In the genomic region with DNA sequence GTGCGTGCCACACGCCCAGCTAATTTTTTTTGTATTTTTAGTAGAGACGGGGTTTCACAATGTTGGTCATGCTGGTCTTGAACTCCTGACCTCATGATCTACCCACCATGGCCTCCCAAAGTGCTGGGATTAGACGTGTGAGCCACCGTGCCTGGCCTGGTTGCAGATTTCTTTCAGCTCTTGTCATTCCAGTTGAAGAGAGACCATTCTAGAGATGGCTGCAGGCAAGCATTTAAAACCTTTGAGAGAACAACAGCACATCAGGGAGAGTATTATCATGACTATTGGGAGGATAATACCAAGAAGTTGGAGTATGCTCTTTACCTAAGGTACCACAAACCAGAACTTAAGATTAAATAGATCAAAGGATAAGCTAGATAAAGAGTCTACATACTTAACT, we compare ENCODE assay signal across 39 cellular contexts. TPM values are rescaled to one million over a fixed set of nuclear protein-coding genes. Genes with fewer than 3 reads are reported as not detected.
"Had no signal": no experiment of that assay in that cellular context is flagged by ENCODE, and none has a peak within 500 bp of the region (broad histone marks: within the 10 kb centered on the region; RNA-seq: fewer than 3 reads in every experiment).

No MANE protein-coding gene starts in this region.

- H3K27me3 ChIP-seq: adrenal gland, body of pancreas, brain microvascular endothelial cell, breast epithelium had no signal

- H3K4me3 Mint-ChIP-seq: activated CD4-positive, alpha-beta memory T cell treated with anti-CD3 and anti-CD28 coated beads, Interleukin-2, amount 10 ng/mL, durations not matched to agents 7 days and 5 days; activated CD4-positive, alpha-beta T cell treated with anti-CD3 and anti-CD28 coated beads for 36 hours; activated CD4-positive, alpha-beta T cell treated with anti-CD3 and anti-CD28 coated beads, Interleukin-2, amount 10 ng/mL, durations not matched to agents 7 days and 5 days; activated CD8-positive, alpha-beta memory T cell treated with anti-CD3 and anti-CD28 coated beads, Interleukin-2, amount 10 ng/mL, durations not matched to agents 7 days and 5 days; activated CD8-positive, alpha-beta T cell treated with anti-CD3 and anti-CD28 coated beads, Interleukin-2, amount 10 ng/mL, durations not matched to agents 7 days and 5 days; activated naive CD4-positive, alpha-beta T cell treated with anti-CD3 and anti-CD28 coated beads for 36 hours; activated naive CD8-positive, alpha-beta T cell treated with anti-CD3 and anti-CD28 coated beads for 36 hours; activated T-cell treated with anti-CD3 and anti-CD28 coated beads, Interleukin-2, amount 50 U/mL, for 24 hours; activated T-helper 17 cell treated with anti-CD3 and anti-CD28 coated beads, Interleukin-2, amount 50 U/mL, for 72 hours; T-helper 1 cell treated with Interleukin-12 subunit alpha and Interleukin-12 subunit beta and Interleukin-4 antibody, amounts not matched to agents 30 μg/mL and 1 μg/mL, for 36 hours; T-helper 2 cell treated with Interferon-gamma antibody and Interleukin-4, amounts not matched to agents 5 μg/mL and 100 μg/mL, for 36 hours had no signal

- FAIRE-seq: astrocyte, colon, TTC549 had no signal

- H3K36me3 Mint-ChIP-seq: activated CD8-positive, alpha-beta memory T cell treated with anti-CD3 and anti-CD28 coated beads, Interleukin-2, amount 10 ng/mL, durations not matched to agents 7 days and 5 days; activated naive CD8-positive, alpha-beta T cell treated with anti-CD3 and anti-CD28 coated beads for 36 hours had no signal

- DNase-seq: activated CD4-positive, alpha-beta memory T cell treated with anti-CD3 and anti-CD28 coated beads, Interleukin-2, amount 10 ng/mL, durations not matched to agents 7 days and 5 days; activated CD4-positive, alpha-beta T cell treated with anti-CD3 and anti-CD28 coated beads for 1 hour; activated CD4-positive, alpha-beta T cell treated with anti-CD3 and anti-CD28 coated beads for 36 hours; activated CD4-positive, alpha-beta T cell treated with anti-CD3 and anti-CD28 coated beads for 48 hours; activated CD4-positive, alpha-beta T cell treated with anti-CD3 and anti-CD28 coated beads, Interleukin-2, amount 10 ng/mL, durations not matched to agents 7 days and 5 days; activated CD4-positive, alpha-beta T cell treated with anti-CD3 and anti-CD28 coated beads, Interleukin-2, amount 50 U/mL, for 48 hours; activated CD4-positive, CD25-positive, alpha-beta regulatory T cell; activated CD8-positive, alpha-beta memory T cell treated with anti-CD3 and anti-CD28 coated beads for 24 hours; activated CD8-positive, alpha-beta memory T cell treated with anti-CD3 and anti-CD28 coated beads, Interleukin-2, amount 10 ng/mL, durations not matched to agents 7 days and 5 days; activated CD8-positive, alpha-beta memory T cell treated with anti-CD3 and anti-CD28 coated beads, Interleukin-2, amount 50 U/mL, for 48 hours; activated CD8-positive, alpha-beta T cell treated with anti-CD3 and anti-CD28 coated beads, Interleukin-2, amount 10 ng/mL, durations not matched to agents 7 days and 5 days; activated effector memory CD4-positive, alpha-beta T cell treated with anti-CD3 and anti-CD28 coated beads, Interleukin-2, amount 50 U/mL, for 16 hours; activated gamma-delta T cell treated with Interleukin-2 at 50 U/mL for 16 hours; activated naive CD4-positive, alpha-beta T cell; activated naive CD4-positive, alpha-beta T cell treated with anti-CD3 and anti-CD28 coated beads for 36 hours; activated naive CD4-positive, alpha-beta T cell treated with anti-CD3 and anti-CD28 coated beads, Interleukin-2, amount 50 U/mL, for 16 hours; activated naive CD8-positive, alpha-beta T cell treated with anti-CD3 and anti-CD28 coated beads for 36 hours; activated T-cell treated with anti-CD3 and anti-CD28 coated beads, Interleukin-2, amount 50 U/mL, for 24 hours; activated T-cell treated with anti-CD3 and anti-CD28 coated beads, Interleukin-2, amount 50 U/mL, for 48 hours; adrenal gland; amniotic stem cell; aorta; body of pancreas; brain microvascular endothelial cell; central memory CD4-positive, alpha-beta T cell; T-helper 2 cell; T-helper 9 cell had no signal

- H3K9me3 ChIP-seq: adrenal gland, body of pancreas, breast epithelium had no signal

- ATAC-seq: activated CD4-positive, alpha-beta T cell treated with anti-CD3 and anti-CD28 coated beads for 36 hours; activated CD4-positive, CD25-positive, alpha-beta regulatory T cell treated with anti-CD3 and anti-CD28 coated beads, Interleukin-2, amount 50 U/mL, for 24 hours; activated CD8-positive, alpha-beta memory T cell treated with anti-CD3 and anti-CD28 coated beads, Interleukin-2, amount 10 ng/mL, durations not matched to agents 7 days and 5 days; activated CD8-positive, alpha-beta T cell treated with anti-CD3 and anti-CD28 coated beads, Interleukin-2, amount 10 ng/mL, durations not matched to agents 7 days and 5 days; activated naive CD4-positive, alpha-beta T cell treated with anti-CD3 and anti-CD28 coated beads, Interleukin-2, amount 50 U/mL, for 72 hours; activated T-helper 17 cell treated with anti-CD3 and anti-CD28 coated beads, Interleukin-2, amount 50 U/mL, for 72 hours; body of pancreas had no signal

- H3K4me3 ChIP-seq: adrenal gland, body of pancreas, breast epithelium had no signal

- H3K27ac ChIP-seq: adrenal gland, body of pancreas, brain microvascular endothelial cell, breast epithelium, VCaP had no signal

- H3K27me3 Mint-ChIP-seq: activated T-cell treated with anti-CD3 and anti-CD28 coated beads, Interleukin-2, amount 50 U/mL, for 24 hours had no signal

- H3K9me3 Mint-ChIP-seq: activated CD4-positive, alpha-beta memory T cell treated with anti-CD3 and anti-CD28 coated beads, Interleukin-2, amount 10 ng/mL, durations not matched to agents 7 days and 5 days; activated CD4-positive, alpha-beta T cell treated with anti-CD3 and anti-CD28 coated beads, Interleukin-2, amount 10 ng/mL, durations not matched to agents 7 days and 5 days; activated naive CD4-positive, alpha-beta T cell treated with anti-CD3 and anti-CD28 coated beads for 36 hours; activated naive CD4-positive, alpha-beta T cell treated with anti-CD3 and anti-CD28 coated beads, Interleukin-2, amount 50 U/mL, for 72 hours; activated naive CD8-positive, alpha-beta T cell treated with anti-CD3 and anti-CD28 coated beads for 36 hours; activated T-cell treated with anti-CD3 and anti-CD28 coated beads, Interleukin-2, amount 50 U/mL, for 24 hours; T-helper 1 cell treated with Interleukin-12 subunit alpha and Interleukin-12 subunit beta and Interleukin-4 antibody, amounts not matched to agents 30 μg/mL and 1 μg/mL, for 36 hours; T-helper 2 cell treated with Interferon-gamma antibody and Interleukin-4, amounts not matched to agents 5 μg/mL and 100 μg/mL, for 36 hours had no signal

- H3K36me3 ChIP-seq: adrenal gland, brain microvascular endothelial cell, breast epithelium had no signal

- H3K4me1 ChIP-seq: adrenal gland, body of pancreas, breast epithelium had no signal

- H3K4me1 Mint-ChIP-seq: activated CD4-positive, alpha-beta memory T cell treated with anti-CD3 and anti-CD28 coated beads, Interleukin-2, amount 10 ng/mL, durations not matched to agents 7 days and 5 days; activated CD4-positive, alpha-beta T cell treated with anti-CD3 and anti-CD28 coated beads for 36 hours; activated CD4-positive, alpha-beta T cell treated with anti-CD3 and anti-CD28 coated beads, Interleukin-2, amount 10 ng/mL, durations not matched to agents 7 days and 5 days; activated CD8-positive, alpha-beta memory T cell treated with anti-CD3 and anti-CD28 coated beads, Interleukin-2, amount 10 ng/mL, durations not matched to agents 7 days and 5 days; activated naive CD8-positive, alpha-beta T cell treated with anti-CD3 and anti-CD28 coated beads for 36 hours; activated T-helper 17 cell treated with anti-CD3 and anti-CD28 coated beads, Interleukin-2, amount 50 U/mL, for 72 hours had no signal

- H3K27ac Mint-ChIP-seq: activated CD4-positive, alpha-beta memory T cell treated with anti-CD3 and anti-CD28 coated beads, Interleukin-2, amount 10 ng/mL, durations not matched to agents 7 days and 5 days; activated CD4-positive, alpha-beta T cell treated with anti-CD3 and anti-CD28 coated beads for 36 hours; activated CD4-positive, alpha-beta T cell treated with anti-CD3 and anti-CD28 coated beads, Interleukin-2, amount 10 ng/mL, durations not matched to agents 7 days and 5 days; activated CD8-positive, alpha-beta memory T cell treated with anti-CD3 and anti-CD28 coated beads, Interleukin-2, amount 10 ng/mL, durations not matched to agents 7 days and 5 days; activated CD8-positive, alpha-beta T cell treated with anti-CD3 and anti-CD28 coated beads, Interleukin-2, amount 10 ng/mL, durations not matched to agents 7 days and 5 days; activated naive CD4-positive, alpha-beta T cell treated with anti-CD3 and anti-CD28 coated beads for 36 hours; activated naive CD4-positive, alpha-beta T cell treated with anti-CD3 and anti-CD28 coated beads, Interleukin-2, amount 50 U/mL, for 72 hours; activated naive CD8-positive, alpha-beta T cell treated with anti-CD3 and anti-CD28 coated beads for 36 hours; activated T-cell treated with anti-CD3 and anti-CD28 coated beads, Interleukin-2, amount 50 U/mL, for 24 hours; activated T-helper 17 cell treated with anti-CD3 and anti-CD28 coated beads, Interleukin-2, amount 50 U/mL, for 72 hours; T-helper 1 cell treated with Interleukin-12 subunit alpha and Interleukin-12 subunit beta and Interleukin-4 antibody, amounts not matched to agents 30 μg/mL and 1 μg/mL, for 36 hours; T-helper 2 cell treated with Interferon-gamma antibody and Interleukin-4, amounts not matched to agents 5 μg/mL and 100 μg/mL, for 36 hours had no signal

RNA-seq across cellular contexts. Expression of a gene that starts 12.9 kb away (rescaled TPM):
- total RNA-seq: aorta, body of pancreas, cardiac septum had no signal

RNA-seq across cellular contexts. Expression of a gene that starts 41.0 kb away (rescaled TPM):
- total RNA-seq: activated CD4-positive, alpha-beta memory T cell treated with anti-CD3 and anti-CD28 coated beads, Interleukin-2, amount 10 ng/mL, durations not matched to agents 7 days and 5 days; activated CD4-positive, alpha-beta T cell treated with anti-CD3 and anti-CD28 coated beads for 36 hours; activated CD4-positive, alpha-beta T cell treated with anti-CD3 and anti-CD28 coated beads, Interleukin-2, amount 10 ng/mL, durations not matched to agents 7 days and 5 days; activated CD8-positive, alpha-beta memory T cell treated with anti-CD3 and anti-CD28 coated beads, Interleukin-2, amount 10 ng/mL, durations not matched to agents 7 days and 5 days; activated CD8-positive, alpha-beta T cell treated with anti-CD3 and anti-CD28 coated beads, Interleukin-2, amount 10 ng/mL, durations not matched to agents 7 days and 5 days; activated naive CD4-positive, alpha-beta T cell treated with anti-CD3 and anti-CD28 coated beads for 36 hours; activated naive CD4-positive, alpha-beta T cell treated with anti-CD3 and anti-CD28 coated beads, Interleukin-2, amount 50 U/mL, for 72 hours; activated naive CD8-positive, alpha-beta T cell treated with anti-CD3 and anti-CD28 coated beads for 36 hours; activated T-helper 17 cell treated with anti-CD3 and anti-CD28 coated beads, Interleukin-2, amount 50 U/mL, for 72 hours; adrenal gland; aorta; astrocyte; body of pancreas; breast epithelium; cardiac septum; cerebellum had no signal
- polyA plus RNA-seq: aorta had no signal
